4 cellular contexts compared by ENCODE assay signal in the genomic region with DNA sequence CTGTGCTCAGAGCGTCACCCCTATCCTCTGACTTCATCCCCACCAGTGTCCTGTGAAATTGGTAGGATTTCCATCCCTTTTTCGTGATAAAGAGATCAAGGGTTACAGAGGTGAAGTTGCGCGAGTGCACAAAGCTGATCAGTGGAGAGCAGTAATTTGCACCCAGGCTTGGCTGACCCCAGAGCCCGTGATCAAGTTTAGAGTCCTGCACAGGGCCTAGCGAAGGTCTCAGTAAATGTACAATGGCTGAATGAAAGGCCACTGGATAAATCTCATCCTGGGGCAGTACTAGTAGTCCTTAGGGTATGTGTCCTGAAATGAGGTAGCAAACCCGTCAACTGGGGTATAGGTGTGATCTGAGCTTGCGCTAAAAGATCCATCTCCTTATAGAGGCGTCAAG.
DNase-seq lines count a peak whose midpoint lies in the region; ATAC-seq, FAIRE-seq and TF ChIP-seq lines count a peak whose summit lies in the region.
"Not testable (repeated sequence)": the region's sequence is repeated elsewhere in the genome, so short reads cannot be mapped to it uniquely, and the experiment has no call there.

No MANE protein-coding gene starts in this region.

- not testable (repeated sequence) for H3K4me1 Mint-ChIP-seq in astrocyte (ENCODE audit: low read depth, unreplicated experiment); neural crest cell

- not testable (repeated sequence) for H3K4me1 ChIP-seq in astrocyte (ENCODE audit: insufficient read depth, low read length)

- intact Hi-C loops in sciatic nerve (cut with DNase I), result not testable (repeated sequence)

- H3K79me2 ChIP-seq in astrocyte (ENCODE audit: insufficient read depth, low read length), result not testable (repeated sequence)

- H3K4me3 Mint-ChIP-seq in astrocyte (ENCODE audit: unreplicated experiment); neural crest cell: not testable (repeated sequence)

- H3K9me3 Mint-ChIP-seq in astrocyte (ENCODE audit: unreplicated experiment); neural crest cell: not testable (repeated sequence)

- H3K36me3 Mint-ChIP-seq in astrocyte (ENCODE audit: low read depth, unreplicated experiment); neural crest cell (ENCODE audit: low read depth): not testable (repeated sequence)

- H2AFZ ChIP-seq in astrocyte (ENCODE audit: low read depth, low read length), result not testable (repeated sequence)

- ATAC-seq in esophagus mucosa (peak; percentile 25), sciatic nerve (peak; percentile 22)

- H3K36me3 ChIP-seq in astrocyte (ENCODE audit: insufficient read depth, low read length), result not testable (repeated sequence)

- H3K27me3 Mint-ChIP-seq in astrocyte (ENCODE audit: low read depth, unreplicated experiment); neural crest cell (ENCODE audit: low read depth): not testable (repeated sequence)

- not testable (repeated sequence) for H4K20me1 ChIP-seq in astrocyte (ENCODE audit: insufficient read depth, low read length)

- not testable (repeated sequence) for H3K9ac ChIP-seq in astrocyte (ENCODE audit: low read length)

- not testable (repeated sequence) for DNase-seq in astrocyte (ENCODE audit: low read depth); neural crest cell (ENCODE audit: low read depth, low spot score); sciatic nerve (ENCODE audit: low spot score)

- FAIRE-seq in astrocyte (lab: Jason Lieb, UNC), result peak; percentile 99

- H3K4me3 ChIP-seq in astrocyte (ENCODE audit: insufficient read depth, low read depth, low read length), result not testable (repeated sequence)

- not testable (repeated sequence) for H3K27ac ChIP-seq in astrocyte (ENCODE audit: low read depth, low read length)

- H3K4me2 ChIP-seq in astrocyte (ENCODE audit: low read length), result not testable (repeated sequence)

- H3K27me3 ChIP-seq in astrocyte (ENCODE audit: insufficient read depth, low read length), result not testable (repeated sequence)

- not testable (repeated sequence) for H3K9me3 ChIP-seq in astrocyte (ENCODE audit: insufficient read depth, low read depth, low read length)

- TF ChIP-seq CTCF in astrocyte (IDR thresholded peaks at IDR 0.05; ENCODE audit: insufficient read depth, low read depth, low read length); neural crest cell (conservative IDR thresholded peaks at IDR 0.05): not testable (repeated sequence)

- H3K27ac Mint-ChIP-seq in astrocyte (ENCODE audit: unreplicated experiment), result not testable (repeated sequence)
- H3K27ac Mint-ChIP-seq in neural crest cell (ENCODE audit: unreplicated experiment), result peak overlapping the region; percentile 40
